In the genomic region with DNA sequence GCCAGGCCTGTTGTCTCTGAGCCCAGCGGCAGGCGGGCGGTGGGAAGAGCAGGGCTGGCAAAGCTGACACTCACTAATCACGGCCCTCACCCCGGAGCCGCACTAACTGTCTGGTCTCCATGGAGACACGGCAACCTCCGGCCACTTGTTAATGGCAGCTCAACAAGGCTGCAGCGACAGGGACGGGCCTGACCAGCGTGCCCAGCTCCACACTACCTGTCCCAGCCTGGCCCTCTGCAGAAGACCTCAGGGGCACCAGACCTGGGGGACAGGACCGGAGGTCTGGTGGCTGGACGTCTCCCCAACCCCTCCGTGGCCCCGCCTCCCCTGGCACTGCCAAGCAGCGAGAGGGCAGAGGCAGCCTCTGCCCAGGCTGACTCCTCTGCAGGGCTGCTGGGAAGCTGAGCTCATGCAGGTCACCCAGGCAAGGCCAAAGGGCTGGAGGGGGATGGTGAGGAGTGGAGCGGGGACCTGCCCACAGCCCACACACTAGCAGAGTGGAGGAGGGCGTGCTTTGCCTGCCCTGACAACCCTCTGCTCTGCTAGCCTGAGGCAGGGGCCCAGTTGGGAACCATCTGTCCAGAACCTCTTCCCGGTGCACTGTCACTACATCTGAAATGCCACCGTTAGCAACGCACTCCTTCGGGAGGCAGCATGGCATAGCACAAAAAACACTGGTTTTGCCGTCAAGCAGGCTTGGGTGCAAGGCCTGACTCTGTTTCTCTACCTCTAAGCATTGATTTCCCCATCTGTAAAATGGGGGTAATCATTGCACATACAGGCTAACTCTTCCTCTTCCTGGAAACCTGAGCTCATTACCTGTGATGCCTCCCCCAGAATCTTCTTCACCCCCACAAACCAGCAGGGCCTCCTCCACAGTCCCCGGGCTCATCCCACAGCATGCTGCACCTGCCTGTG, we compare ENCODE assay signal across 8 cellular contexts. TPM values are rescaled to one million over a fixed set of nuclear protein-coding genes. Genes with fewer than 3 reads are reported as not detected.
DNase-seq lines count a peak whose midpoint lies in the region; ATAC-seq and TF ChIP-seq lines count a peak whose summit lies in the region.

No MANE protein-coding gene starts in this region.

- H3K27ac Mint-ChIP-seq in HFFc6, result no peak overlapping the region
- H3K27ac Mint-ChIP-seq in effector memory CD8-positive, alpha-beta T cell, result no peak overlapping the region

- H3K9me3 ChIP-seq in lower lobe of right lung, result no peaks in the 10 kb centered on the region
- H3K9me3 ChIP-seq in tibial nerve, result no peaks in the 10 kb centered on the region

- H3K4me3 ChIP-seq in lower lobe of right lung (no peak overlapping the region), tibial nerve (peak overlapping the region in 2 of 4 donors; percentile 7 to 12)

- peak in 1 of 2 donors; percentile 15 for TF ChIP-seq EP300 in tibial nerve (IDR thresholded peaks at IDR 0.05)

- peaks cover 6% of the 10 kb centered on the region for H3K27me3 Mint-ChIP-seq in HFFc6 (ENCODE audit: insufficient read depth)
- H3K27me3 Mint-ChIP-seq in effector memory CD8-positive, alpha-beta T cell, result no peaks in the 10 kb centered on the region

- TF ChIP-seq POLR2A in tibial nerve (IDR thresholded peaks at IDR 0.05), result no peak

- peaks cover 26% of the 10 kb centered on the region for H3K4me1 Mint-ChIP-seq in HFFc6 (ENCODE audit: low read depth)
- H3K4me1 Mint-ChIP-seq in effector memory CD8-positive, alpha-beta T cell (ENCODE audit: low read depth in 2 of 2), result peaks cover 28 to 35% of the 10 kb centered on the region in 2 donors

- H3K36me3 ChIP-seq in lower lobe of right lung, result no peaks in the 10 kb centered on the region
- H3K36me3 ChIP-seq in tibial nerve, result no peaks in the 10 kb centered on the region

- ATAC-seq in lower lobe of right lung, result peak; percentile 15 to 42
- ATAC-seq in effector memory CD8-positive, alpha-beta T cell (replicated peaks), result no peak

- H3K9me3 Mint-ChIP-seq in HFFc6, result no peaks in the 10 kb centered on the region
- H3K9me3 Mint-ChIP-seq in effector memory CD8-positive, alpha-beta T cell, result no peaks in the 10 kb centered on the region

- H3K36me3 Mint-ChIP-seq in HFFc6 (ENCODE audit: low read depth), result no peaks in the 10 kb centered on the region
- no peaks in the 10 kb centered on the region for H3K36me3 Mint-ChIP-seq in effector memory CD8-positive, alpha-beta T cell (ENCODE audit: insufficient read depth)

- peak overlapping the region; percentile 31 for H3K27ac ChIP-seq in lower lobe of right lung
- peak overlapping the region; percentile 20 to 76 (median 69) for H3K27ac ChIP-seq in tibial nerve

- H3K4me1 ChIP-seq in lower lobe of right lung, result peaks cover 59% of the 10 kb centered on the region
- peaks cover 0 to 89% (median 54%) of the 10 kb centered on the region in 4 donors for H3K4me1 ChIP-seq in tibial nerve

- H3K4me3 Mint-ChIP-seq in HFFc6, result no peak overlapping the region
- H3K4me3 Mint-ChIP-seq in effector memory CD8-positive, alpha-beta T cell, result no peak overlapping the region

- 49 to 55% methylated on average over 9 to 19 of the region's 24 CpGs for WGBS in tibial nerve, 2 donors

- intact Hi-C loops in lower lobe of right lung (cut with DNase I), result no loop called here

- TF ChIP-seq CTCF in lower lobe of right lung (IDR thresholded peaks at IDR 0.05) (no peak), tibial nerve (IDR thresholded peaks at IDR 0.05) (no peak), HFFc6 (IDR thresholded peaks at IDR 0.05) (no peak)

- H3K27me3 ChIP-seq in lower lobe of right lung (ENCODE audit: low read depth) (no peaks in the 10 kb centered on the region), tibial nerve (no peaks in the 10 kb centered on the region)

- peak; percentile 62 for DNase-seq in NCI-H510A treated with DMSO at 0.1 percent for 48 hours (lab: John Stamatoyannopoulos, UW)
- DNase-seq in NCI-H510A (lab: John Stamatoyannopoulos, UW), result no peak
- DNase-seq in astrocyte of the hippocampus (ENCODE audit: low read depth, low spot score), result peak; percentile 63
- DNase-seq in lower lobe of right lung, result no peak
- DNase-seq in tibial nerve (ENCODE audit: low spot score in 2 of 2), result no peak
- no peak for DNase-seq in GOT3 (lab: John Stamatoyannopoulos, UW)
- DNase-seq in HFFc6, result no peak
- no peak for DNase-seq in effector memory CD8-positive, alpha-beta T cell

RNA-seq across cellular contexts. Expression of a gene that starts 29.6 kb away (rescaled TPM):
- 159 TPM for total RNA-seq in lower lobe of right lung
- total RNA-seq in tibial nerve, result 10 to 100 TPM; 74.9 to 95.9 (median 83.4) TPM
- total RNA-seq in HFFc6 (2021; fragmentation: NEBNext Ultra II Directional; extraction: Animal tissue kit (Norgen Biotek cat#: 25700)), result 10 to 100 TPM; 84.4 to 99.7 (median 93.1) TPM

Comparison
In these comparisons a context has a peak if more than half of its experiments do, and no peak if none do; other contexts are left out.
1. DNase-seq: peak in NCI-H510A treated with DMSO at 0.1 percent for 48 hours (single experiment) and astrocyte of the hippocampus (single experiment); none in NCI-H510A (single experiment), lower lobe of right lung (single experiment), tibial nerve (0 of 2), GOT3 (single experiment), HFFc6 (single experiment) and effector memory CD8-positive, alpha-beta T cell (0 of 3).